20 cellular contexts compared by ENCODE assay signal in the genomic region with DNA sequence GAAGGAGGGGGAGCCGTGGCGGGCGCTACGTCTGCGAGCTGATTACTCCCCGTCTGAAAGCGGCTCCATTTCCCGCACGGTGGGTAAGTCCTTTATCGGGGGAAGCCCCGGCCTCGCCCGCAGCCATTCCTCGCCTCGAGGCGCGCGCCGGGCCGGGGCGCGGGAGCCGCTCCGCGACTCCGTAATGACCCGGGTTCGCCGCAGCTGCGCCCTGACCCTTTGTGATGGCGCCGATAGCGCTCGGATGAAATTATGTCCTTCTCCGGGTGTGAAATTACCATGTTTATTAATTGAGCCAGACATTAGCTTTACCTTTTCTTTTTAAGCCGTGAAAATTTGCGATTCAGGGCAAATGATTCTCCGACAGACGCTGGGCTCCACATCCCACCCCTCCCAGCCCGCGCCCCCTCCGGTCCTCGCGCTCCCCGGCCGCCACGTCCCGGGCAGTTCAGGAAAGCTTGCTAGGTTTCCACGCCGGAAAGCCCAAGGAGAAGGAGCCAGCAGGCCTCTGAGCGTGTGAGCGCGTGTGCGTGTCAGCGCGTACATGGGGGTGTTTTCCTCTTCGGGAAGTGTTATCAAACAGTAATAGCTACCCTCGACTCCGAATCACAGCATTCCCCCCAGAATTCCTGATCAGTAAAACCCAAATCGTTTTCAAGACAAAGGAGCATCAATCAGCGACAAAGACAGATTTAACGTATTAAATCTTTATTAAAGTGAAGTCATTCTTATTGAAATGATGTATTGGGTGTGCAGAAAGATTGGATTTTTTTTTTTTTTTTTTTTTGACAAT. TPM values are rescaled to one million over a fixed set of nuclear protein-coding genes. Genes with fewer than 3 reads are reported as not detected.
DNase-seq lines count a peak whose midpoint lies in the region; ATAC-seq and TF ChIP-seq lines count a peak whose summit lies in the region.
"Had no signal": no experiment of that assay in that cellular context is flagged by ENCODE, and none has a peak within 500 bp of the region (broad histone marks: within the 10 kb centered on the region; RNA-seq: fewer than 3 reads in every experiment).

No MANE protein-coding gene starts in this region.

- no peaks in the 10 kb centered on the region for H3K79me2 ChIP-seq in hepatocyte
- H3K79me2 ChIP-seq in trophoblast cell (ENCODE audit: control insufficient read depth, insufficient read depth, low read length, poor library complexity) = no peaks in the 10 kb centered on the region

- POLR2A ChIA-PET in activated CD8-positive, alpha-beta T cell treated with anti-CD3 and anti-CD28 coated beads, Interleukin-2, amount 10 ng/mL, durations not matched to agents 7 days and 5 days (lab: Charles Lee) = interaction anchor here (0.8 kb wide), 1 partner anchor 30 kb away, joined by 3 read pairs; the partner anchor contains the start of gene TFAP2A
- POLR2A ChIA-PET in activated CD8-positive, alpha-beta T cell treated with anti-CD3 and anti-CD28 coated beads for 36 hours (lab: Charles Lee) = interaction anchor here (1.0 to 1.4 kb wide), 2 partner anchors 28 to 30 kb away, joined by 3 to 5 read pairs; partner anchors contain the start of gene TFAP2A

- H3K4me3 ChIP-seq in NT2/D1 (ENCODE audit: insufficient read length, low read depth) (peak overlapping the region; percentile 24), hepatocyte (peak overlapping the region; percentile 15), trophoblast cell (ENCODE audit: low read depth, low read length) (no peak overlapping the region), dorsolateral prefrontal cortex (peak overlapping the region in 2 of 59 donors; percentile 0 to 12)
- H3K4me3 ChIP-seq: heart left ventricle, SJCRH30, upper lobe of right lung had no signal

- H3K9ac ChIP-seq in NT2/D1 (ENCODE audit: insufficient read length, low read depth) (no peak overlapping the region), trophoblast cell (ENCODE audit: low read length) (no peak overlapping the region)

- no peak overlapping the region for H2BK12ac ChIP-seq in trophoblast cell (ENCODE audit: low read length)

- H3K9me3 Mint-ChIP-seq in activated CD8-positive, alpha-beta T cell treated with anti-CD3 and anti-CD28 coated beads, Interleukin-2, amount 10 ng/mL, durations not matched to agents 7 days and 5 days (ENCODE audit: insufficient read depth) = peaks cover 10% of the 10 kb centered on the region
- peaks cover 8% of the 10 kb centered on the region for H3K9me3 Mint-ChIP-seq in activated CD8-positive, alpha-beta T cell treated with anti-CD3 and anti-CD28 coated beads for 36 hours

- H3K9me3 ChIP-seq in NT2/D1 (ENCODE audit: insufficient read depth, low read length) (no peaks in the 10 kb centered on the region), hepatocyte (ENCODE audit: low read depth) (no peaks in the 10 kb centered on the region), trophoblast cell (ENCODE audit: insufficient read depth, low read depth, low read length) (no peaks in the 10 kb centered on the region)
- H3K9me3 ChIP-seq: esophagus muscularis mucosa, heart left ventricle, SJCRH30, upper lobe of right lung had no signal

- H4K8ac ChIP-seq in trophoblast cell (ENCODE audit: low read depth, low read length) = no peak overlapping the region

- peaks cover 16% of the 10 kb centered on the region for H3K36me3 Mint-ChIP-seq in activated CD8-positive, alpha-beta T cell treated with anti-CD3 and anti-CD28 coated beads, Interleukin-2, amount 10 ng/mL, durations not matched to agents 7 days and 5 days (ENCODE audit: low read depth)
- peaks cover 10% of the 10 kb centered on the region for H3K36me3 Mint-ChIP-seq in activated CD8-positive, alpha-beta T cell treated with anti-CD3 and anti-CD28 coated beads for 36 hours (ENCODE audit: low read depth)

- peak overlapping the region; percentile 25 for H3K4me3 Mint-ChIP-seq in activated CD8-positive, alpha-beta T cell treated with anti-CD3 and anti-CD28 coated beads, Interleukin-2, amount 10 ng/mL, durations not matched to agents 7 days and 5 days
- H3K4me3 Mint-ChIP-seq in activated CD8-positive, alpha-beta T cell treated with anti-CD3 and anti-CD28 coated beads for 36 hours = no peak overlapping the region
- H3K4me3 Mint-ChIP-seq: activated CD4-positive, alpha-beta T cell treated with anti-CD3 and anti-CD28 coated beads, Interleukin-2, amount 10 ng/mL, durations not matched to agents 24 days and 14 days; activated naive CD8-positive, alpha-beta T cell treated with anti-CD3 and anti-CD28 coated beads, Interleukin-2, amount 50 U/mL, for 24 hours had no signal

- no peak for DNase-seq in activated CD8-positive, alpha-beta T cell treated with anti-CD3 and anti-CD28 coated beads, Interleukin-2, amount 10 ng/mL, durations not matched to agents 7 days and 5 days
- DNase-seq in activated CD8-positive, alpha-beta T cell treated with anti-CD3 and anti-CD28 coated beads for 36 hours = no peak
- no peak for DNase-seq in NT2/D1 (ENCODE audit: low read depth, low spot score)
- DNase-seq in hepatocyte (ENCODE audit: low spot score) = no peak
- DNase-seq in trophoblast cell = peak; percentile 31 to 70
- DNase-seq in dorsolateral prefrontal cortex = no peak
- no peak for DNase-seq in activated effector memory CD4-positive, alpha-beta T cell treated with anti-CD3 and anti-CD28 coated beads, Interleukin-2, amount 50 U/mL, for 16 hours
- DNase-seq: activated CD4-positive, alpha-beta T cell treated with anti-CD3 and anti-CD28 coated beads, Interleukin-2, amount 10 ng/mL, durations not matched to agents 24 days and 14 days; activated naive CD8-positive, alpha-beta T cell treated with anti-CD3 and anti-CD28 coated beads, Interleukin-2, amount 50 U/mL, for 24 hours; activated T-cell treated with anti-CD3 and anti-CD28 coated beads for 4 hours; C1 segment of cervical spinal cord; effector CD4-positive, alpha-beta T cell; heart left ventricle; mammary epithelial cell; NCI-H1417; SJCRH30; stimulated activated naive CD4-positive, alpha-beta T cell treated with Interleukin-2 at 50 U/mL for 16 hours; upper lobe of right lung had no signal

- intact Hi-C loops in activated CD8-positive, alpha-beta T cell treated with anti-CD3 and anti-CD28 coated beads for 36 hours (cut with micrococcal nuclease) = loop anchor here (2.0 kb wide), 1 partner anchor 36 kb away; no protein-coding TSS in a partner anchor
- intact Hi-C loops in dorsolateral prefrontal cortex (cut with DNase I) = no loop called here

- 12% methylated on average over 54 of the region's 62 CpGs for WGBS in hepatocyte (ENCODE audit: low lambda C conversion rate, missing lambda C conversion rate)
- no CpG with 5 or more reads among the region's 62 CpGs for WGBS in trophoblast cell (ENCODE audit: extremely low coverage, insufficient coverage, insufficient read length)

- no peaks in the 10 kb centered on the region for H3K4me1 ChIP-seq in NT2/D1 (ENCODE audit: insufficient read depth, insufficient read length)
- H3K4me1 ChIP-seq in hepatocyte (ENCODE audit: insufficient read depth) = peaks cover 35% of the 10 kb centered on the region
- H3K4me1 ChIP-seq in trophoblast cell (ENCODE audit: control insufficient read depth in 1 of 2, insufficient read depth in 2 of 2, low read length in 2 of 2) = peaks cover 17 to 23% of the 10 kb centered on the region in 2 experiments
- H3K4me1 ChIP-seq: SJCRH30 had no signal

- peaks cover 22% of the 10 kb centered on the region for H3K79me1 ChIP-seq in trophoblast cell (ENCODE audit: low read length)

- H2BK5ac ChIP-seq in trophoblast cell (ENCODE audit: low read depth, low read length, poor library complexity) = peak overlapping the region; percentile 3

- ATAC-seq in activated CD8-positive, alpha-beta T cell treated with anti-CD3 and anti-CD28 coated beads, Interleukin-2, amount 10 ng/mL, durations not matched to agents 7 days and 5 days = no peak
- ATAC-seq in activated CD8-positive, alpha-beta T cell treated with anti-CD3 and anti-CD28 coated beads for 36 hours = no peak
- no peak for ATAC-seq in GM18498 (IDR thresholded peaks at IDR 0.05; ENCODE audit: unreplicated experiment)
- ATAC-seq: activated naive CD8-positive, alpha-beta T cell treated with anti-CD3 and anti-CD28 coated beads, Interleukin-2, amount 50 U/mL, for 24 hours; heart left ventricle; upper lobe of right lung had no signal

- no peak for TF ChIP-seq CTCF in activated CD8-positive, alpha-beta T cell treated with anti-CD3 and anti-CD28 coated beads for 36 hours (IDR thresholded peaks at IDR 0.05)
- TF ChIP-seq CTCF in hepatocyte (IDR thresholded peaks at IDR 0.05; ENCODE audit: poor library complexity) = no peak
- TF ChIP-seq CTCF in dorsolateral prefrontal cortex (IDR thresholded peaks at IDR 0.05 in 54 of 56, conservative IDR thresholded peaks at IDR 0.05 in 2 of 56; ENCODE audit: low read depth in 1 of 56, partially characterized antibody in 56 of 56) = no peak

- CTCF ChIA-PET in activated CD8-positive, alpha-beta T cell treated with anti-CD3 and anti-CD28 coated beads, Interleukin-2, amount 10 ng/mL, durations not matched to agents 7 days and 5 days (lab: Charles Lee) = interaction anchor here (1.3 to 1.6 kb wide), 2 partner anchors 40 to 44 kb away, joined by 4 read pairs; no protein-coding TSS in a partner anchor
- CTCF ChIA-PET in activated CD8-positive, alpha-beta T cell treated with anti-CD3 and anti-CD28 coated beads for 36 hours (lab: Charles Lee) = interaction anchor here (0.7 to 1.2 kb wide), 2 partner anchors 37 to 59 kb away, joined by 3 read pairs; no protein-coding TSS in a partner anchor

- H2AFZ ChIP-seq in hepatocyte (peak overlapping the region; percentile 75), trophoblast cell (ENCODE audit: insufficient read depth, low read length, poor library complexity) (peak overlapping the region; percentile 40)

- no peak overlapping the region for H3K4ac ChIP-seq in trophoblast cell (ENCODE audit: low read depth, low read length)

- H3K27me3 ChIP-seq in NT2/D1 (ENCODE audit: insufficient read depth, insufficient read length) (peaks cover 99% of the 10 kb centered on the region), hepatocyte (peaks cover 99% of the 10 kb centered on the region), trophoblast cell (ENCODE audit: insufficient read depth, low read length) (peaks cover 10% of the 10 kb centered on the region), dorsolateral prefrontal cortex (peaks cover 32 to 100% (median 97%) of the 10 kb centered on the region in 45 donors)
- H3K27me3 ChIP-seq: SJCRH30 had no signal

- H3K4me2 ChIP-seq in hepatocyte = peak overlapping the region; percentile 76
- peak overlapping the region; percentile 74 for H3K4me2 ChIP-seq in trophoblast cell (ENCODE audit: low read length)

- H3K27ac Mint-ChIP-seq in activated CD8-positive, alpha-beta T cell treated with anti-CD3 and anti-CD28 coated beads, Interleukin-2, amount 10 ng/mL, durations not matched to agents 7 days and 5 days = peak overlapping the region; percentile 46
- no peak overlapping the region for H3K27ac Mint-ChIP-seq in activated CD8-positive, alpha-beta T cell treated with anti-CD3 and anti-CD28 coated beads for 36 hours
- H3K27ac Mint-ChIP-seq: activated naive CD8-positive, alpha-beta T cell treated with anti-CD3 and anti-CD28 coated beads, Interleukin-2, amount 50 U/mL, for 24 hours had no signal

- no peak overlapping the region for H2AK5ac ChIP-seq in trophoblast cell (ENCODE audit: low read length)

- H4K12ac ChIP-seq in trophoblast cell (ENCODE audit: low read depth, low read length) = no peak overlapping the region

- H3K23ac ChIP-seq in trophoblast cell (ENCODE audit: low read length) = no peak overlapping the region

- H3K14ac ChIP-seq in trophoblast cell (ENCODE audit: low read length) = no peak overlapping the region

- peaks cover 4% of the 10 kb centered on the region for H3K4me1 Mint-ChIP-seq in activated CD8-positive, alpha-beta T cell treated with anti-CD3 and anti-CD28 coated beads, Interleukin-2, amount 10 ng/mL, durations not matched to agents 7 days and 5 days (ENCODE audit: low read depth)
- H3K4me1 Mint-ChIP-seq in activated CD8-positive, alpha-beta T cell treated with anti-CD3 and anti-CD28 coated beads for 36 hours (ENCODE audit: low read depth) = peaks cover 6% of the 10 kb centered on the region

- H3K9me2 ChIP-seq in hepatocyte (replicated peaks; ENCODE audit: insufficient read depth) = no peaks in the 10 kb centered on the region

- H3K27ac ChIP-seq in hepatocyte = peak overlapping the region; percentile 69
- no peak overlapping the region for H3K27ac ChIP-seq in trophoblast cell (ENCODE audit: low read depth, low read length)
- no peak overlapping the region for H3K27ac ChIP-seq in dorsolateral prefrontal cortex
- H3K27ac ChIP-seq: esophagus muscularis mucosa, heart left ventricle, SJCRH30, upper lobe of right lung had no signal

- no peak overlapping the region for H3K18ac ChIP-seq in trophoblast cell (ENCODE audit: low read length)

- H4K20me1 ChIP-seq in hepatocyte (ENCODE audit: insufficient read depth, poor library complexity, severe bottlenecking) = no peaks in the 10 kb centered on the region

- H3K36me3 ChIP-seq in NT2/D1 (ENCODE audit: insufficient read depth, insufficient read length, low read length) (no peaks in the 10 kb centered on the region), hepatocyte (replicated peaks; ENCODE audit: insufficient read depth, low read depth) (no peaks in the 10 kb centered on the region), trophoblast cell (ENCODE audit: control insufficient read depth in 1 of 2, insufficient read depth in 2 of 2, low read length in 2 of 2) (no peaks in the 10 kb centered on the region)
- H3K36me3 ChIP-seq: esophagus muscularis mucosa, heart left ventricle, SJCRH30, upper lobe of right lung had no signal

- no peak overlapping the region for H4K91ac ChIP-seq in trophoblast cell (ENCODE audit: low read depth, low read length)

- H3K27me3 Mint-ChIP-seq in activated CD8-positive, alpha-beta T cell treated with anti-CD3 and anti-CD28 coated beads, Interleukin-2, amount 10 ng/mL, durations not matched to agents 7 days and 5 days (ENCODE audit: low read depth) = peaks cover 78% of the 10 kb centered on the region
- peaks cover 81% of the 10 kb centered on the region for H3K27me3 Mint-ChIP-seq in activated CD8-positive, alpha-beta T cell treated with anti-CD3 and anti-CD28 coated beads for 36 hours

- H2BK120ac ChIP-seq in trophoblast cell (ENCODE audit: insufficient read depth, low read length, poor library complexity) = peak overlapping the region; percentile 61

RNA-seq across cellular contexts. Expression of gene TFAP2A, which starts 30.0 kb away (rescaled TPM):
- not detected for total RNA-seq in activated CD8-positive, alpha-beta T cell treated with anti-CD3 and anti-CD28 coated beads, Interleukin-2, amount 10 ng/mL, durations not matched to agents 7 days and 5 days
- not detected for total RNA-seq in activated CD8-positive, alpha-beta T cell treated with anti-CD3 and anti-CD28 coated beads for 36 hours
- total RNA-seq in hepatocyte (6.2 TPM in 2 replicates), dorsolateral prefrontal cortex (1 to 10 TPM in 10 of 120 experiments, under 1 TPM in 76, not detected in 34; 0.12 to 2.4 (median 0.52) TPM)
- polyA plus RNA-seq in hepatocyte = 14.9 and 17.5 TPM in 2 replicates
- 329 and 338 TPM in 2 replicates for polyA plus RNA-seq in trophoblast cell (2013)
- total RNA-seq: activated CD4-positive, alpha-beta T cell treated with anti-CD3 and anti-CD28 coated beads, Interleukin-2, amount 10 ng/mL, durations not matched to agents 24 days and 14 days had no signal

Comparison
In these comparisons a context has a peak if more than half of its experiments do, and no peak if none do; other contexts are left out.
1. DNase-seq: peak in trophoblast cell (2 of 2); none in activated CD8-positive, alpha-beta T cell treated with anti-CD3 and anti-CD28 coated beads, Interleukin-2, amount 10 ng/mL, durations not matched to agents 7 days and 5 days (single experiment), activated CD8-positive, alpha-beta T cell treated with anti-CD3 and anti-CD28 coated beads for 36 hours (single experiment), NT2/D1 (single experiment), hepatocyte (single experiment), dorsolateral prefrontal cortex (0 of 10) and activated effector memory CD4-positive, alpha-beta T cell treated with anti-CD3 and anti-CD28 coated beads, Interleukin-2, amount 50 U/mL, for 16 hours (single experiment).